ENCODE assay signal across 1 cellular context in the genomic region with DNA sequence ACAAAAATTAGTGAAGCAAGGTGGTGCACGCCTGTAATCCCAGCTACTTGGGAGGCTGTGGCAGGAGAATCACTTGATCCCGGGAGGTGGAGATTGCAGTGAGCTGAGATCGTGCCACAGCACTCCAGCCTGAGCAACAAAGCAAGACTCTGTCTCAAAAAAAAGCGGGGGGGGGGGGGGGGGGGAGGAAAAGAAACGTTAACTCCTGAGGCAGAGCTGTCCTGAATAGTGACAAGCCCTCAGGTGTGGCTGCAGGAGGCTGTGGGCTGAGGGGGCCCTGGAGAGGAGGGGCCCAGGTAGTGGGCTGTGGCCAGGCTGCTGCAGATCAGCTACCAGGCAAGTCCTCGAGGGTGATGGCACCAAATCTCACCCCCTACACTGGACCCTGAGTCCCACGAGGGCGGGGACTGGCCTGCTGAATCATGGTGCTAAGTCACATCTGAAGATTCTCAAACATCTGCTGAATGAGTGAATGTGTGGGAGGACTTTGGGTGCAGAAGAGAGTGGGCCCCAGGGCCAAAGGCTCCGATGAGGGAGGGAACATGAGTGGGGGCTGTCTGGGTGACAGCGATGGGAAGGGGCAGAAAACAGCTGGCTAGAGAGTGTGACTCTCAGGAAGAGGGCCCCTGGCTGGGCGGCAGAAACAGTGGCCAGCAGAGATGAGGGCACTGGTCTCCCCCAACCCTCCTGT.
TF ChIP-seq lines count a peak whose summit lies in the region.

No MANE protein-coding gene starts in this region.

TF ChIP-seq in A549, 52 proteins besides CTCF, POLR2A, EP300 and RAD21:
- peak; percentile 2 for TF ChIP-seq MAFK (IDR thresholded peaks at IDR 0.05; ENCODE audit: partially characterized antibody)
- TF ChIP-seq KDM5A (IDR thresholded peaks at IDR 0.05): no peak
